In the genomic region with DNA sequence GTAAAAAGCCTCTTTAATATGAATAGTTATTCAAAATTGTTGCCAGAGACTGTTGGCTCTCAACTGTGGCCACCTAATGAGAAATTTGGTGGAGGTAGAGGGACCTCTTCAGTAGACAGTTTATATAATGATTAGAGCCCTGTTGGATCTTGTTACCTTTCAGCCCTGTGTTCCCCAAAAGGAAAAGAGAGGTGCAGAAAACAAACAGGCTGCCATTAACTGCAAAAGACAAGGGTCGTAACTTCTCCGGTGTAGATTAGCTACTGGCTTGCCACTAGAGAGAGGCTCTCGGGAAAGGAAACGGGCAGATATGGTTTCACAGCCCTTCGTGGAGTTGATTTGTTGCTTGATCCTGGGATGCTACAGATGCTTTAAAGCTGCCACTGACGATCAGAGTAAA, we compare ENCODE assay signal across 21 cellular contexts.
"Had no signal": no experiment of that assay in that cellular context is flagged by ENCODE, and none has a peak within 500 bp of the region (broad histone marks: within the 10 kb centered on the region; RNA-seq: fewer than 3 reads in every experiment).

No MANE protein-coding gene starts in this region.

- H3K9me3 Mint-ChIP-seq: dendritic cell treated with granulocyte-macrophage colony-stimulating factor and Interleukin-4, amounts not matched to agents 40 ng/mL and 50 ng/mL, for 4 days; neural crest cell; stimulated activated effector memory CD8-positive, alpha-beta T cell treated with anti-CD3 and anti-CD28 coated beads, Interleukin-12 subunit alpha, Interleukin-12 subunit beta, amount 100 ng/mL, for 72 hours had no signal

- DNase-seq: activated CD4-positive, CD25-positive, alpha-beta regulatory T cell treated with anti-CD3 and anti-CD28 coated beads, Interleukin-2, amount 50 U/mL, for 72 hours; activated CD8-positive, alpha-beta memory T cell treated with anti-CD3 and anti-CD28 coated beads for 24 hours; activated CD8-positive, alpha-beta memory T cell treated with anti-CD3 and anti-CD28 coated beads, Interleukin-2, amount 50 U/mL, for 48 hours; activated effector memory CD4-positive, alpha-beta T cell treated with Interleukin-2 at 50 U/mL for 16 hours; activated naive CD4-positive, alpha-beta T cell treated with anti-CD3 and anti-CD28 coated beads, Interleukin-2, amount 50 U/mL, for 16 hours; activated T-cell treated with anti-CD3 and anti-CD28 coated beads, Interleukin-2, amount 50 U/mL, for 48 hours; effector CD8-positive, alpha-beta T cell; heart right ventricle; ovary; psoas muscle; right cardiac atrium; stimulated activated CD4-positive, alpha-beta T cell treated with anti-CD3 and anti-CD28 coated beads, Interleukin-4, amount 100 ng/mL, for 24 hours; stomach; T-helper 17 cell; upper lobe of right lung had no signal

- H3K4me3 Mint-ChIP-seq: dendritic cell treated with granulocyte-macrophage colony-stimulating factor and Interleukin-4, amounts not matched to agents 40 ng/mL and 50 ng/mL, for 4 days; mesothelial cell of epicardium; neural crest cell; stimulated activated effector memory CD8-positive, alpha-beta T cell treated with anti-CD3 and anti-CD28 coated beads, Interleukin-12 subunit alpha, Interleukin-12 subunit beta, amount 100 ng/mL, for 72 hours; T-helper 17 cell had no signal

- H3K36me3 ChIP-seq: esophagus muscularis mucosa, ovary, upper lobe of right lung had no signal

- H3K9me3 ChIP-seq: esophagus muscularis mucosa, heart right ventricle, ovary, psoas muscle, stomach, upper lobe of right lung had no signal

- ATAC-seq: heart right ventricle; psoas muscle; right cardiac atrium; stimulated activated effector memory CD8-positive, alpha-beta T cell treated with anti-CD3 and anti-CD28 coated beads, Interleukin-12 subunit alpha, Interleukin-12 subunit beta, amount 100 ng/mL, for 72 hours; T-helper 17 cell; upper lobe of right lung had no signal

- H3K27ac Mint-ChIP-seq: dendritic cell treated with granulocyte-macrophage colony-stimulating factor and Interleukin-4, amounts not matched to agents 40 ng/mL and 50 ng/mL, for 4 days; mesothelial cell of epicardium; stimulated activated effector memory CD8-positive, alpha-beta T cell treated with anti-CD3 and anti-CD28 coated beads, Interleukin-12 subunit alpha, Interleukin-12 subunit beta, amount 100 ng/mL, for 72 hours; T-helper 17 cell had no signal

- H3K27ac ChIP-seq: esophagus muscularis mucosa, heart right ventricle, ovary, psoas muscle, stomach, upper lobe of right lung, VCaP had no signal

- H3K4me1 ChIP-seq: psoas muscle, upper lobe of right lung had no signal

- H3K4me3 ChIP-seq: esophagus muscularis mucosa, heart right ventricle, ovary, stomach, upper lobe of right lung had no signal

- H3K27me3 ChIP-seq: esophagus muscularis mucosa, ovary, stomach, upper lobe of right lung had no signal

- H3K36me3 Mint-ChIP-seq: stimulated activated effector memory CD8-positive, alpha-beta T cell treated with anti-CD3 and anti-CD28 coated beads, Interleukin-12 subunit alpha, Interleukin-12 subunit beta, amount 100 ng/mL, for 72 hours had no signal
